ENCODE assay signal across 25 cellular contexts in the genomic region with DNA sequence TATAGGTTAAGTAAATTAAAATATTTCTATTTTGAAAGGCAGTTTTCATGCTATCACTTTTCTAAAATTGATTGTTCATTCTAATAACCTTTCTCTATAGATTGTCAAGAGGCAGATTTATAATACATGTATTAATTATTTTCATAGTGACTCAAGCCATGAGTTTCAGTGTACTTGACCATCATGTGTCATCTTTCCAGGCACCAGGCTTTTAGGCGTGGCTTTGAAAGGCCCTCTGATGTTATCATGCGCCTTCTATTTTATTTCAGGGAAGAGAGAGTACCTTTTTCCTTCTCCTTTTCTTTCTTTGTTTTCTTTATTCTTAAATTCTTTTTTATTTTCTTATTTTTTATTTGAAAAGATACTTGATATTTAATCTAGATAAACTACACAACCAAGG.
DNase-seq lines count a peak whose midpoint lies in the region; ATAC-seq and TF ChIP-seq lines count a peak whose summit lies in the region.
"Had no signal": no experiment of that assay in that cellular context is flagged by ENCODE, and none has a peak within 500 bp of the region (broad histone marks: within the 10 kb centered on the region; RNA-seq: fewer than 3 reads in every experiment).

No MANE protein-coding gene starts in this region.

- no peak overlapping the region for H2AFZ ChIP-seq in fibroblast of lung (ENCODE audit: low read length)

- H3K79me2 ChIP-seq in fibroblast of lung (ENCODE audit: control insufficient read depth, insufficient read depth, low read length) = no peaks in the 10 kb centered on the region

- CTCF ChIA-PET in MCF 10A (lab: Yijun Ruan, JAX) (interaction anchor here (0.6 kb wide), 1 partner anchor 772 kb away, joined by 3 read pairs; no protein-coding TSS in a partner anchor), A673 (lab: Charles Lee) (no interaction called here)

- H3K27ac Mint-ChIP-seq in MCF 10A (ENCODE audit: low read depth, unreplicated experiment) = no peak overlapping the region
- H3K27ac Mint-ChIP-seq: activated CD4-positive, alpha-beta T cell treated with anti-CD3 and anti-CD28 coated beads, Interleukin-2, amount 10 ng/mL, durations not matched to agents 24 days and 14 days; memory B cell; naive B cell; stimulated activated naive CD8-positive, alpha-beta T cell treated with anti-CD3 and anti-CD28 coated beads, Interleukin-15, amount 100 ng/mL, for 72 hours had no signal

- no peaks in the 10 kb centered on the region for H3K4me1 Mint-ChIP-seq in MCF 10A (ENCODE audit: insufficient read depth, unreplicated experiment)
- H3K4me1 Mint-ChIP-seq: activated CD4-positive, alpha-beta T cell treated with anti-CD3 and anti-CD28 coated beads, Interleukin-2, amount 10 ng/mL, durations not matched to agents 24 days and 14 days; memory B cell; naive B cell; stimulated activated naive CD8-positive, alpha-beta T cell treated with anti-CD3 and anti-CD28 coated beads, Interleukin-15, amount 100 ng/mL, for 72 hours had no signal

- H3K27me3 ChIP-seq in breast epithelium = no peaks in the 10 kb centered on the region
- H3K27me3 ChIP-seq in fibroblast of lung (ENCODE audit: control insufficient read depth, insufficient read depth, low read length) = no peaks in the 10 kb centered on the region
- no peaks in the 10 kb centered on the region for H3K27me3 ChIP-seq in A673 (replicated peaks; ENCODE audit: insufficient read depth, low read depth, low read length, poor library complexity)
- no peaks in the 10 kb centered on the region for H3K27me3 ChIP-seq in body of pancreas
- no peaks in the 10 kb centered on the region for H3K27me3 ChIP-seq in right atrium auricular region
- H3K27me3 ChIP-seq: BLaER1 treated with 17β-estradiol and CSF1 and Interleukin-3, amounts not matched to agents 10 nM and 100 nM; pancreas had no signal

- H3K9me3 ChIP-seq in breast epithelium = no peaks in the 10 kb centered on the region
- H3K9me3 ChIP-seq in fibroblast of lung (ENCODE audit: control insufficient read depth, insufficient read depth, low read depth, low read length) = no peaks in the 10 kb centered on the region
- H3K9me3 ChIP-seq in A673 (ENCODE audit: low read depth, low read length, poor library complexity, severe bottlenecking) = no peaks in the 10 kb centered on the region
- no peaks in the 10 kb centered on the region for H3K9me3 ChIP-seq in body of pancreas
- no peaks in the 10 kb centered on the region for H3K9me3 ChIP-seq in right atrium auricular region
- H3K9me3 ChIP-seq: BLaER1 treated with 17β-estradiol and CSF1 and Interleukin-3, amounts not matched to agents 10 nM and 100 nM; pancreas had no signal

- H3K4me3 ChIP-seq in breast epithelium (no peak overlapping the region), fibroblast of lung (replicated peaks in 1 of 4; ENCODE audit: control extremely low read depth in 1 of 4, insufficient read depth in 1 of 4, low read depth in 3 of 4, low read length in 4 of 4) (no peak overlapping the region), A673 (ENCODE audit: low read depth, low read length, poor library complexity, severe bottlenecking) (no peak overlapping the region), body of pancreas (no peak overlapping the region), right atrium auricular region (no peak overlapping the region)
- H3K4me3 ChIP-seq: BLaER1 treated with 17β-estradiol and CSF1 and Interleukin-3, amounts not matched to agents 10 nM and 100 nM; pancreas; skin epidermis had no signal

- intact Hi-C loops in MCF 10A (cut with micrococcal nuclease) (no loop called here), breast epithelium (cut with DNase I; ENCODE audit: low total_unique reads) (no loop called here), A673 (cut with micrococcal nuclease; ENCODE audit: unreplicated experiment) (no loop called here), body of pancreas (cut with DNase I) (no loop called here)

- BruUV-seq in MCF 10A (replicated peaks; lab: Mats Ljungman, UMichigan) (no TSS peak), A673 (replicated peaks; lab: Mats Ljungman, UMichigan) (no TSS peak)

- POLR2A ChIA-PET in MCF 10A (lab: Yijun Ruan, JAX) (no interaction called here), A673 (lab: Charles Lee; ENCODE audit: low non-redundant PET) (no interaction called here)

- H3K36me3 ChIP-seq in breast epithelium (no peaks in the 10 kb centered on the region), fibroblast of lung (ENCODE audit: control insufficient read depth, insufficient read depth, low read length) (no peaks in the 10 kb centered on the region), A673 (ENCODE audit: insufficient read depth, low read length, poor library complexity, severe bottlenecking) (no peaks in the 10 kb centered on the region), body of pancreas (replicated peaks in 1 of 2; ENCODE audit: insufficient read depth in 1 of 2, low read depth in 2 of 2) (no peaks in the 10 kb centered on the region), right atrium auricular region (no peaks in the 10 kb centered on the region)
- H3K36me3 ChIP-seq: BLaER1 treated with 17β-estradiol and CSF1 and Interleukin-3, amounts not matched to agents 10 nM and 100 nM; pancreas had no signal

- H3K4me3 Mint-ChIP-seq in MCF 10A (ENCODE audit: unreplicated experiment) = no peak overlapping the region
- H3K4me3 Mint-ChIP-seq: activated CD4-positive, alpha-beta T cell treated with anti-CD3 and anti-CD28 coated beads, Interleukin-2, amount 10 ng/mL, durations not matched to agents 24 days and 14 days; memory B cell; naive B cell; stimulated activated naive CD8-positive, alpha-beta T cell treated with anti-CD3 and anti-CD28 coated beads, Interleukin-15, amount 100 ng/mL, for 72 hours had no signal

- WGBS in body of pancreas, 2 donors = 93 to 97% methylated on average over 2 of the region's 2 CpGs

- H3K27me3 Mint-ChIP-seq in MCF 10A (ENCODE audit: insufficient read depth, unreplicated experiment) = no peaks in the 10 kb centered on the region
- H3K27me3 Mint-ChIP-seq: activated CD4-positive, alpha-beta T cell treated with anti-CD3 and anti-CD28 coated beads, Interleukin-2, amount 10 ng/mL, durations not matched to agents 24 days and 14 days; stimulated activated naive CD8-positive, alpha-beta T cell treated with anti-CD3 and anti-CD28 coated beads, Interleukin-15, amount 100 ng/mL, for 72 hours had no signal

- H3K4me1 ChIP-seq in breast epithelium = no peaks in the 10 kb centered on the region
- H3K4me1 ChIP-seq in fibroblast of lung (ENCODE audit: control insufficient read depth, extremely low read depth, insufficient read depth, low read length) = no peaks in the 10 kb centered on the region
- H3K4me1 ChIP-seq in A673 (ENCODE audit: insufficient read depth, low read length, poor library complexity, severe bottlenecking) = peaks cover 10% of the 10 kb centered on the region
- no peaks in the 10 kb centered on the region for H3K4me1 ChIP-seq in body of pancreas
- no peaks in the 10 kb centered on the region for H3K4me1 ChIP-seq in right atrium auricular region
- H3K4me1 ChIP-seq: BLaER1 treated with 17β-estradiol and CSF1 and Interleukin-3, amounts not matched to agents 10 nM and 100 nM; pancreas had no signal

- no peak for TF ChIP-seq CTCF in MCF 10A (IDR thresholded peaks at IDR 0.05; ENCODE audit: unreplicated experiment)
- TF ChIP-seq CTCF in breast epithelium (IDR thresholded peaks at IDR 0.05) = no peak
- no peak for TF ChIP-seq CTCF in fibroblast of lung (conservative IDR thresholded peaks at IDR 0.05 in 1 of 2, IDR thresholded peaks at IDR 0.05 in 1 of 2; ENCODE audit: low read depth in 1 of 2, low read length in 2 of 2)
- no peak for TF ChIP-seq CTCF in A673 (conservative IDR thresholded peaks at IDR 0.05; ENCODE audit: low read depth, low read length)
- no peak for TF ChIP-seq CTCF in body of pancreas (IDR thresholded peaks at IDR 0.05)
- no peak for TF ChIP-seq CTCF in right atrium auricular region (IDR thresholded peaks at IDR 0.05)

- TF ChIP-seq POLR2A in breast epithelium (IDR thresholded peaks at IDR 0.05) = no peak
- TF ChIP-seq POLR2A in body of pancreas (IDR thresholded peaks at IDR 0.05) = no peak

- H3K4me2 ChIP-seq in fibroblast of lung (ENCODE audit: extremely low read depth, insufficient read depth, low read length) = no peak overlapping the region
- H3K4me2 ChIP-seq: BLaER1 treated with 17β-estradiol and CSF1 and Interleukin-3, amounts not matched to agents 10 nM and 100 nM had no signal

- no peaks in the 10 kb centered on the region for H3K36me3 Mint-ChIP-seq in MCF 10A (ENCODE audit: insufficient read depth, unreplicated experiment)
- H3K36me3 Mint-ChIP-seq: memory B cell, naive B cell had no signal

- H3K27ac ChIP-seq in breast epithelium (no peak overlapping the region), fibroblast of lung (ENCODE audit: insufficient read depth, low read length) (no peak overlapping the region), A673 (ENCODE audit: low read depth, low read length, poor library complexity, severe bottlenecking) (no peak overlapping the region), body of pancreas (no peak overlapping the region), right atrium auricular region (no peak overlapping the region)
- H3K27ac ChIP-seq: 22Rv1; BLaER1 treated with 17β-estradiol and CSF1 and Interleukin-3, amounts not matched to agents 10 nM and 100 nM; pancreas; skin epidermis had no signal

- H3K9ac ChIP-seq in fibroblast of lung (ENCODE audit: insufficient read depth, low read length) = no peak overlapping the region
- H3K9ac ChIP-seq: BLaER1 treated with 17β-estradiol and CSF1 and Interleukin-3, amounts not matched to agents 10 nM and 100 nM had no signal

- peak; percentile 26; the same call in 1 of the 3 replicates for ATAC-seq in SK-N-SH treated with all-trans-retinoic acid at 6 μM for 48 hours
- no peak for ATAC-seq in body of pancreas
- ATAC-seq: pancreas; stimulated activated naive CD8-positive, alpha-beta T cell treated with anti-CD3 and anti-CD28 coated beads, Interleukin-15, amount 100 ng/mL, for 72 hours had no signal

- H3K9me3 Mint-ChIP-seq in MCF 10A (ENCODE audit: unreplicated experiment) = no peaks in the 10 kb centered on the region
- H3K9me3 Mint-ChIP-seq: activated CD4-positive, alpha-beta T cell treated with anti-CD3 and anti-CD28 coated beads, Interleukin-2, amount 10 ng/mL, durations not matched to agents 24 days and 14 days; memory B cell; naive B cell had no signal

- DNase-seq in MCF 10A (ENCODE audit: unreplicated experiment) (peak; percentile 73), breast epithelium (ENCODE audit: low spot score in 2 of 2) (no peak), fibroblast of lung (ENCODE audit: low read depth in 2 of 2) (peak; percentile 75 to 78), NCI-H1417 treated with DMSO at 0.1 percent for 48 hours (lab: John Stamatoyannopoulos, UW) (no peak), A673 (ENCODE audit: low spot score) (no peak), body of pancreas (no peak), right atrium auricular region (ENCODE audit: low spot score) (no peak)
- DNase-seq: activated CD4-positive, alpha-beta T cell treated with anti-CD3 and anti-CD28 coated beads, Interleukin-2, amount 10 ng/mL, durations not matched to agents 24 days and 14 days; central memory CD4-positive, alpha-beta T cell; hippocampal formation; KG1; kidney; naive B cell; NCI-H1092 treated with DMSO at 0.1 percent for 48 hours; NCI-H2081 treated with DMSO at 0.1 percent for 48 hours; NCI-H446 treated with DMSO at 0.1 percent for 48 hours; pancreas; stimulated activated CD4-positive, alpha-beta T cell treated with anti-CD3 and anti-CD28 coated beads, Interleukin-2, amount 100 ng/mL, for 48 hours; stimulated activated naive CD8-positive, alpha-beta T cell treated with anti-CD3 and anti-CD28 coated beads, Interleukin-15, amount 100 ng/mL, for 72 hours; trophoblast cell had no signal

- no peaks in the 10 kb centered on the region for H4K20me1 ChIP-seq in fibroblast of lung (ENCODE audit: control insufficient read depth, extremely low read depth, insufficient read depth, low read length)
- H4K20me1 ChIP-seq: BLaER1 treated with 17β-estradiol and CSF1 and Interleukin-3, amounts not matched to agents 10 nM and 100 nM had no signal

Comparison
In these comparisons a context has a peak if more than half of its experiments do, and no peak if none do; other contexts are left out.
1. DNase-seq: peak in MCF 10A (single experiment) and fibroblast of lung (2 of 2); none in breast epithelium (0 of 2), NCI-H1417 treated with DMSO at 0.1 percent for 48 hours (single experiment), A673 (single experiment), body of pancreas (0 of 4) and right atrium auricular region (single experiment).